In the genomic region with DNA sequence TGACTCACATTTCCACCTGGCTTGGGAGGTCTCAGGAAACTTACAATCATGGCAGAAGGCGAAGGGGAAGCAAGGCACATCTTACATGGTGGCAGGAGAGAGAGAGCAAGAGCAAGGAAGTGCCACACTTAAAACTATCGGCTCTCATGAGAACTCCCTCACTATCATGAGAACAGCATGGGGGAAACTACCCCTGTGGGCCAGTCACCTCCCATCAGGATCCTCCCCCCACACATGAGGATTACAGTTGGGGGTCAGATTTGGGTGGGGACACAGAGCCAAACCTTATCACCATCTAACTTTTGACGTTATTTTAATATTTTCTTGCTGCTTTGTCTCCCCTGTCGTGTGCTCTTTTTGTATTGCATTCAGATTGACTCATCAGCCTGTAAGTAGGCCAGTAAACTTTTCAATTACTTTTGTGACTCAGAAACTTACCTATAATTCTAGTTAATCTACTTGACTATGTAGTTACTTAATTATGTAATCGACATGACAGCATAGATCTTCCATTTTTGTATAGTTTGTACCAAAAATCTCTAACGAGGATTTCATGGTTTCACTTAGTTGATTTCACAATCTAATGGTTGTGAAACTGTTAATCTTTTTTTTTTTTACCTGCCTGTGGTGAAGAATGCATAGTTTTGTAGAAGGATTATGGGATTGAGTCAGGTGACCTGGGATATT, we compare ENCODE assay signal across 14 cellular contexts. TPM values are rescaled to one million over a fixed set of nuclear protein-coding genes. Genes with fewer than 3 reads are reported as not detected.
DNase-seq lines count a peak whose midpoint lies in the region; ATAC-seq, FAIRE-seq and TF ChIP-seq lines count a peak whose summit lies in the region.
"Had no signal": no experiment of that assay in that cellular context is flagged by ENCODE, and none has a peak within 500 bp of the region (broad histone marks: within the 10 kb centered on the region; RNA-seq: fewer than 3 reads in every experiment).

No MANE protein-coding gene starts in this region.

- TF ChIP-seq CTCF in SK-N-SH (IDR thresholded peaks at IDR 0.05): no peak
- no peak for TF ChIP-seq CTCF in activated B cell treated with CpG ODN at 0.5 μM for 24 hours (IDR thresholded peaks at IDR 0.05)

- peak overlapping the region; percentile 72 for H3K27ac Mint-ChIP-seq in activated B cell treated with CpG ODN at 0.5 μM for 24 hours
- H3K27ac Mint-ChIP-seq in effector memory CD8-positive, alpha-beta T cell: peak overlapping the region; percentile 90 to 96
- H3K27ac Mint-ChIP-seq: endodermal cell had no signal

- H3K4me2 ChIP-seq in SK-N-SH: no peak overlapping the region

- H2AFZ ChIP-seq in SK-N-SH (ENCODE audit: low read depth): no peak overlapping the region

- peaks cover 4% of the 10 kb centered on the region for H3F3A ChIP-seq in SK-N-SH (replicated peaks; ENCODE audit: insufficient read depth)

- H4K20me1 ChIP-seq in SK-N-SH (ENCODE audit: insufficient read depth): no peaks in the 10 kb centered on the region

- no peak for TF ChIP-seq RAD21 in SK-N-SH (IDR thresholded peaks at IDR 0.05; ENCODE audit: low read length)

- FAIRE-seq in urothelium cell line (lab: Jason Lieb, UNC): no peak
- FAIRE-seq: A204.1, G401.6, HTR-8/SVneo had no signal

- no peak for DNase-seq in SK-N-SH
- no peak for DNase-seq in activated B cell treated with CpG ODN at 0.5 μM for 24 hours
- DNase-seq in effector memory CD8-positive, alpha-beta T cell: no peak
- DNase-seq in urothelium cell line (ENCODE audit: low spot score): no peak
- DNase-seq: endodermal cell, islet precursor cell, posterior cingulate gyrus had no signal

- H3K9me3 Mint-ChIP-seq in activated B cell treated with CpG ODN at 0.5 μM for 24 hours: peaks cover 3% of the 10 kb centered on the region
- H3K9me3 Mint-ChIP-seq in effector memory CD8-positive, alpha-beta T cell: no peaks in the 10 kb centered on the region

- H3K36me3 ChIP-seq in SK-N-SH (replicated peaks in 1 of 2; ENCODE audit: control insufficient read depth in 1 of 2, insufficient read depth in 2 of 2, low read length in 1 of 2): no peaks in the 10 kb centered on the region

- CTCF ChIA-PET in SK-N-SH (lab: Yijun Ruan, JAX): no interaction called here
- CTCF ChIA-PET in activated B cell treated with CpG ODN at 0.5 μM for 24 hours (lab: Charles Lee): interaction anchor here (0.9 kb wide), 1 partner anchor 10 kb away, joined by 3 read pairs; no protein-coding TSS in a partner anchor

- no peaks in the 10 kb centered on the region for H3K9me2 ChIP-seq in SK-N-SH

- H3K27ac ChIP-seq in SK-N-SH (ENCODE audit: low read depth in 2 of 2, low read length in 1 of 2): no peak overlapping the region
- H3K27ac ChIP-seq in skin epidermis: peak overlapping the region in 15 of 21 experiments; percentile 2 to 81 (median 52)

- no peaks in the 10 kb centered on the region; a peak in 2 of 4 replicates for H3K4me1 ChIP-seq in SK-N-SH (ENCODE audit: control insufficient read depth in 1 of 2, insufficient read depth in 2 of 2, low read depth in 1 of 2, low read length in 1 of 2)

- POLR2A ChIA-PET in SK-N-SH (lab: Yijun Ruan, JAX): no interaction called here
- POLR2A ChIA-PET in activated B cell treated with CpG ODN at 0.5 μM for 24 hours (lab: Charles Lee): no interaction called here

- no peak overlapping the region for H3K9ac ChIP-seq in SK-N-SH

- H3K27me3 Mint-ChIP-seq in activated B cell treated with CpG ODN at 0.5 μM for 24 hours: no peaks in the 10 kb centered on the region
- no peaks in the 10 kb centered on the region for H3K27me3 Mint-ChIP-seq in effector memory CD8-positive, alpha-beta T cell

- no peaks in the 10 kb centered on the region for H3K27me3 ChIP-seq in SK-N-SH (ENCODE audit: insufficient read depth)

- ATAC-seq in SK-N-SH treated with all-trans-retinoic acid at 6 μM for 48 hours: no peak
- no peak for ATAC-seq in activated B cell treated with CpG ODN at 0.5 μM for 24 hours (ENCODE audit: low read depth)
- peak; percentile 51 for ATAC-seq in effector memory CD8-positive, alpha-beta T cell (replicated peaks)
- ATAC-seq in HG02973 (IDR thresholded peaks at IDR 0.05; ENCODE audit: unreplicated experiment): no peak
- ATAC-seq in HG03175 (IDR thresholded peaks at IDR 0.05; ENCODE audit: unreplicated experiment): no peak

- H3K4me3 Mint-ChIP-seq in activated B cell treated with CpG ODN at 0.5 μM for 24 hours: no peak overlapping the region
- peak overlapping the region; percentile 48 to 68 for H3K4me3 Mint-ChIP-seq in effector memory CD8-positive, alpha-beta T cell
- H3K4me3 Mint-ChIP-seq: endodermal cell had no signal

- WGBS in SK-N-SH (ENCODE audit: low lambda C conversion rate): 89% methylated on average over 6 of the region's 6 CpGs

- H3K4me3 ChIP-seq in SK-N-SH (ENCODE audit: low read depth in 2 of 2, low read length in 1 of 2): no peak overlapping the region
- no peak overlapping the region for H3K4me3 ChIP-seq in skin epidermis

- H3K4me1 Mint-ChIP-seq in activated B cell treated with CpG ODN at 0.5 μM for 24 hours: peaks cover 86% of the 10 kb centered on the region
- H3K4me1 Mint-ChIP-seq in effector memory CD8-positive, alpha-beta T cell (ENCODE audit: low read depth in 2 of 2): peaks cover 49 to 61% of the 10 kb centered on the region in 2 donors

- peaks cover 8% of the 10 kb centered on the region; the same call in 1 of the 2 replicates for H3K79me2 ChIP-seq in SK-N-SH (ENCODE audit: insufficient read depth)

- no peaks in the 10 kb centered on the region for H3K9me3 ChIP-seq in SK-N-SH

- peaks cover 17% of the 10 kb centered on the region for H3K36me3 Mint-ChIP-seq in activated B cell treated with CpG ODN at 0.5 μM for 24 hours (ENCODE audit: low read depth)
- H3K36me3 Mint-ChIP-seq in effector memory CD8-positive, alpha-beta T cell (ENCODE audit: insufficient read depth): peaks cover 19% of the 10 kb centered on the region

- intact Hi-C loops in activated B cell treated with CpG ODN at 0.5 μM for 24 hours (cut with micrococcal nuclease): loop anchor here (1.0 kb wide), 1 partner anchor 11 kb away; no protein-coding TSS in a partner anchor

- no peak for TF ChIP-seq EP300 in SK-N-SH (IDR thresholded peaks at IDR 0.05; ENCODE audit: borderline replicate concordance in 1 of 2, low read depth in 1 of 2, low read length in 1 of 2)

TF ChIP-seq in SK-N-SH treated with all-trans-retinoic acid at 6 μM for 48 hours, 23 proteins besides CTCF, POLR2A, EP300 and RAD21:
- TF ChIP-seq ISL1 (CRISPR knock-in tag; IDR thresholded peaks at IDR 0.05): 0 out of 2 replicates have a peak, but pooled peaks have one; percentile 19
- TF ChIP-seq CSDC2 (CRISPR knock-in tag; IDR thresholded peaks at IDR 0.05): no peak
- TF ChIP-seq OSR1 (CRISPR knock-in tag; IDR thresholded peaks at IDR 0.05): no peak
- TF ChIP-seq, protein P1, sequence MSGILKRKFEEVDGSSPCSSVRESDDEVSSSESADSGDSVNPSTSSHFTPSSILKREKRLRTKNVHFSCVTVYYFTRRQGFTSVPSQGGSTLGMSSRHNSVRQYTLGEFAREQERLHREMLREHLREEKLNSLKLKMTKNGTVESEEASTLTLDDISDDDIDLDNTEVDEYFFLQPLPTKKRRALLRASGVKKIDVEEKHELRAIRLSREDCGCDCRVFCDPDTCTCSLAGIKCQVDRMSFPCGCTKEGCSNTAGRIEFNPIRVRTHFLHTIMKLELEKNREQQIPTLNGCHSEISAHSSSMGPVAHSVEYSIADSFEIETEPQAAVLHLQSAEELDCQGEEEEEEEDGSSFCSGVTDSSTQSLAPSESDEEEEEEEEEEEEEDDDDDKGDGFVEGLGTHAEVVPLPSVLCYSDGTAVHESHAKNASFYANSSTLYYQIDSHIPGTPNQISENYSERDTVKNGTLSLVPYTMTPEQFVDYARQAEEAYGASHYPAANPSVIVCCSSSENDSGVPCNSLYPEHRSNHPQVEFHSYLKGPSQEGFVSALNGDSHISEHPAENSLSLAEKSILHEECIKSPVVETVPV (CRISPR knock-in tag; IDR thresholded peaks at IDR 0.05): no peak

TF ChIP-seq in SK-N-SH, 30 proteins besides CTCF, POLR2A, EP300 and RAD21 (continues in another document):
- no peak for TF ChIP-seq RCOR1 (IDR thresholded peaks at IDR 0.05; ENCODE audit: low read length)
- TF ChIP-seq CHD2 (IDR thresholded peaks at IDR 0.05; ENCODE audit: low read length, partially characterized antibody): no peak
- no peak for TF ChIP-seq TEAD4 (IDR thresholded peaks at IDR 0.05; ENCODE audit: borderline replicate concordance, insufficient read depth)
- TF ChIP-seq FOXJ3 (CRISPR knock-in tag; IDR thresholded peaks at IDR 0.05): no peak
- TF ChIP-seq, protein P2, sequence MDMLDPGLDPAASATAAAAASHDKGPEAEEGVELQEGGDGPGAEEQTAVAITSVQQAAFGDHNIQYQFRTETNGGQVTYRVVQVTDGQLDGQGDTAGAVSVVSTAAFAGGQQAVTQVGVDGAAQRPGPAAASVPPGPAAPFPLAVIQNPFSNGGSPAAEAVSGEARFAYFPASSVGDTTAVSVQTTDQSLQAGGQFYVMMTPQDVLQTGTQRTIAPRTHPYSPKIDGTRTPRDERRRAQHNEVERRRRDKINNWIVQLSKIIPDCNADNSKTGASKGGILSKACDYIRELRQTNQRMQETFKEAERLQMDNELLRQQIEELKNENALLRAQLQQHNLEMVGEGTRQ (IDR thresholded peaks at IDR 0.05; ENCODE audit: borderline replicate concordance, low read depth, low read length): no peak
- TF ChIP-seq FOXM1 (IDR thresholded peaks at IDR 0.05; ENCODE audit: low read depth): no peak
- TF ChIP-seq NFIC (IDR thresholded peaks at IDR 0.05; ENCODE audit: borderline replicate concordance): no peak
- TF ChIP-seq TAF1 (IDR thresholded peaks at IDR 0.05; ENCODE audit: borderline replicate concordance, low read depth, low read length): no peak

RNA-seq across cellular contexts. Expression of a gene that starts 18.2 kb away (rescaled TPM):
- polyA plus RNA-seq in SK-N-SH (2012; rRNA removed): 14.7 and 18.9 TPM in 2 replicates
- polyA plus RNA-seq in SK-N-SH (2012; cell fraction: cytosol; rRNA removed): 7.5 and 8.2 TPM in 2 replicates
- polyA plus RNA-seq in SK-N-SH (2012; cell fraction: nucleus; rRNA removed): 26.0 and 48.9 TPM in 2 replicates
- 48.7 and 59.8 TPM in 2 replicates for total RNA-seq in activated B cell treated with CpG ODN at 0.5 μM for 24 hours

Comparison
In these comparisons a context has a peak if more than half of its experiments do, and no peak if none do; other contexts are left out.
1. H3K27ac ChIP-seq: peak in skin epidermis (15 of 21); none in SK-N-SH (0 of 2).